1 cellular context compared by ENCODE assay signal in genomic region chr22:42444060-42444904, GRCh38.
TF ChIP-seq lines count a peak whose summit lies in the region.

No MANE protein-coding gene starts in this region.

TF ChIP-seq in HEK293, 187 proteins besides CTCF, POLR2A, EP300 and RAD21 (continued from another document):
- TF ChIP-seq, protein P1, sequence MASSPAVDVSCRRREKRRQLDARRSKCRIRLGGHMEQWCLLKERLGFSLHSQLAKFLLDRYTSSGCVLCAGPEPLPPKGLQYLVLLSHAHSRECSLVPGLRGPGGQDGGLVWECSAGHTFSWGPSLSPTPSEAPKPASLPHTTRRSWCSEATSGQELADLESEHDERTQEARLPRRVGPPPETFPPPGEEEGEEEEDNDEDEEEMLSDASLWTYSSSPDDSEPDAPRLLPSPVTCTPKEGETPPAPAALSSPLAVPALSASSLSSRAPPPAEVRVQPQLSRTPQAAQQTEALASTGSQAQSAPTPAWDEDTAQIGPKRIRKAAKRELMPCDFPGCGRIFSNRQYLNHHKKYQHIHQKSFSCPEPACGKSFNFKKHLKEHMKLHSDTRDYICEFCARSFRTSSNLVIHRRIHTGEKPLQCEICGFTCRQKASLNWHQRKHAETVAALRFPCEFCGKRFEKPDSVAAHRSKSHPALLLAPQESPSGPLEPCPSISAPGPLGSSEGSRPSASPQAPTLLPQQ (tag by site-specific recombination; IDR thresholded peaks at IDR 0.05) = peak; percentile 95
- TF ChIP-seq ZNF423 (tag by site-specific recombination; IDR thresholded peaks at IDR 0.05) (no peak), GLIS1 (tag by site-specific recombination; IDR thresholded peaks at IDR 0.05) (peak; percentile 98), ZBTB17 (tag by site-specific recombination; IDR thresholded peaks at IDR 0.05) (peak; percentile 98), ZNF660 (tag by site-specific recombination; IDR thresholded peaks at IDR 0.05) (0 out of 2 replicates have a peak, but pooled peaks have one; percentile 48), SCRT2 (tag by site-specific recombination; IDR thresholded peaks at IDR 0.05) (no peak), ZNF571 (tag by site-specific recombination; IDR thresholded peaks at IDR 0.05) (no peak), TRIM28 (IDR thresholded peaks at IDR 0.05; ENCODE audit: borderline replicate concordance, low read length) (peak; percentile 90), HOXC10 (CRISPR knock-in tag; IDR thresholded peaks at IDR 0.05) (no peak), KLF10 (tag by site-specific recombination; IDR thresholded peaks at IDR 0.05) (peak; percentile 26; the same call in 1 of the 2 replicates), ZNF138 (tag by site-specific recombination; IDR thresholded peaks at IDR 0.05; ENCODE audit: borderline replicate concordance) (no peak), ZNF202 (tag by site-specific recombination; IDR thresholded peaks at IDR 0.05; ENCODE audit: borderline replicate concordance) (no peak), TSHZ1 (tag by site-specific recombination; IDR thresholded peaks at IDR 0.05; ENCODE audit: borderline replicate concordance) (peak; percentile 25; the same call in 1 of the 2 replicates), ZNF121 (tag by site-specific recombination; IDR thresholded peaks at IDR 0.05) (no peak; the same call in 1 of the 2 replicates), ZNF157 (tag by site-specific recombination; IDR thresholded peaks at IDR 0.05) (no peak), ZIC2 (tag by site-specific recombination; IDR thresholded peaks at IDR 0.05) (no peak), ZNF510 (tag by site-specific recombination; IDR thresholded peaks at IDR 0.05; ENCODE audit: insufficient replicate concordance) (no peak), ZNF211 (tag by site-specific recombination; IDR thresholded peaks at IDR 0.05; ENCODE audit: low read depth) (no peak), ZBTB21 (tag by site-specific recombination; IDR thresholded peaks at IDR 0.05) (0 out of 2 replicates have a peak, but pooled peaks have one; percentile 10), SETDB1 (IDR thresholded peaks at IDR 0.05; ENCODE audit: insufficient read length, low read length) (no peak), ZNF677 (tag by site-specific recombination; IDR thresholded peaks at IDR 0.05) (no peak), SCRT1 (tag by site-specific recombination; IDR thresholded peaks at IDR 0.05; ENCODE audit: borderline replicate concordance) (no peak), ZNF37A (tag by site-specific recombination; IDR thresholded peaks at IDR 0.05) (no peak), ZNF214 (tag by site-specific recombination; IDR thresholded peaks at IDR 0.05; ENCODE audit: borderline replicate concordance) (no peak), ZNF274 (IDR thresholded peaks at IDR 0.05; ENCODE audit: low read length) (no peak), ZNF274 (tag by site-specific recombination; IDR thresholded peaks at IDR 0.05; ENCODE audit: borderline replicate concordance) (no peak), ZBTB11 (tag by site-specific recombination; conservative IDR thresholded peaks at IDR 0.05; ENCODE audit: low read depth) (no peak), ZBTB20 (tag by site-specific recombination; IDR thresholded peaks at IDR 0.05) (peak; percentile 65; the same call in 1 of the 2 replicates), ZFP69B (tag by site-specific recombination; IDR thresholded peaks at IDR 0.05) (peak; percentile 94), ZNF701 (tag by site-specific recombination; IDR thresholded peaks at IDR 0.05) (no peak), ZNF169 (tag by site-specific recombination; IDR thresholded peaks at IDR 0.05) (no peak), ZNF529 (tag by site-specific recombination; IDR thresholded peaks at IDR 0.05; ENCODE audit: insufficient replicate concordance) (no peak), ZSCAN30 (tag by site-specific recombination; IDR thresholded peaks at IDR 0.05) (0 out of 2 replicates have a peak, but pooled peaks have one; percentile 23), ZNF768 (tag by site-specific recombination; IDR thresholded peaks at IDR 0.05) (no peak), ZNF10 (tag by site-specific recombination; IDR thresholded peaks at IDR 0.05) (no peak), MZF1 (tag by site-specific recombination; IDR thresholded peaks at IDR 0.05; ENCODE audit: borderline replicate concordance) (no peak), SP3 (tag by site-specific recombination; IDR thresholded peaks at IDR 0.05) (peak; percentile 28; the same call in 1 of the 2 replicates)
- TF ChIP-seq, protein P2, sequence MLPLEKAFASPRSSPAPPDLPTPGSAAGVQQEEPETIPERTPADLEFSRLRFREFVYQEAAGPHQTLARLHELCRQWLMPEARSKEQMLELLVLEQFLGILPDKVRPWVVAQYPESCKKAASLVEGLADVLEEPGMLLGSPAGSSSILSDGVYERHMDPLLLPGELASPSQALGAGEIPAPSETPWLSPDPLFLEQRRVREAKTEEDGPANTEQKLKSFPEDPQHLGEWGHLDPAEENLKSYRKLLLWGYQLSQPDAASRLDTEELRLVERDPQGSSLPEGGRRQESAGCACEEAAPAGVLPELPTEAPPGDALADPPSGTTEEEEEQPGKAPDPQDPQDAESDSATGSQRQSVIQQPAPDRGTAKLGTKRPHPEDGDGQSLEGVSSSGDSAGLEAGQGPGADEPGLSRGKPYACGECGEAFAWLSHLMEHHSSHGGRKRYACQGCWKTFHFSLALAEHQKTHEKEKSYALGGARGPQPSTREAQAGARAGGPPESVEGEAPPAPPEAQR (tag by site-specific recombination; IDR thresholded peaks at IDR 0.05) = no peak
- TF ChIP-seq, protein P3, sequence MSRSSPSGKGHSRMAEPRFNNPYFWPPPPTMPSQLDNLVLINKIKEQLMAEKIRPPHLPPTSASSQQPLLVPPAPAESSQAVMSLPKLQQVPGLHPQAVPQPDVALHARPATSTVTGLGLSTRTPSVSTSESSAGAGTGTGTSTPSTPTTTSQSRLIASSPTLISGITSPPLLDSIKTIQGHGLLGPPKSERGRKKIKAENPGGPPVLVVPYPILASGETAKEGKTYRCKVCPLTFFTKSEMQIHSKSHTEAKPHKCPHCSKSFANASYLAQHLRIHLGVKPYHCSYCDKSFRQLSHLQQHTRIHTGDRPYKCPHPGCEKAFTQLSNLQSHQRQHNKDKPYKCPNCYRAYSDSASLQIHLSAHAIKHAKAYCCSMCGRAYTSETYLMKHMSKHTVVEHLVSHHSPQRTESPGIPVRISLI (tag by site-specific recombination; IDR thresholded peaks at IDR 0.05) = no peak
- TF ChIP-seq, protein P4, sequence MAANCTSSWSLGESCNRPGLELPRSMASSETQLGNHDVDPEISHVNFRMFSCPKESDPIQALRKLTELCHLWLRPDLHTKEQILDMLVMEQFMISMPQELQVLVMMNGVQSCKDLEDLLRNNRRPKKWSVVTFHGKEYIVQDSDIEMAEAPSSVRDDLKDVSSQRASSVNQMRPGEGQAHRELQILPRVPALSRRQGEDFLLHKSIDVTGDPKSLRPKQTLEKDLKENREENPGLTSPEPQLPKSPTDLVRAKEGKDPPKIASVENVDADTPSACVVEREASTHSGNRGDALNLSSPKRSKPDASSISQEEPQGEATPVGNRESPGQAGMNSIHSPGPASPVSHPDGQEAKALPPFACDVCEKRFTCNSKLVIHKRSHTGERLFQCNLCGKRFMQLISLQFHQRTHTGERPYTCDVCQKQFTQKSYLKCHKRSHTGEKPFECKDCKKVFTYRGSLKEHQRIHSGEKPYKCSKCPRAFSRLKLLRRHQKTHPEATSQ (tag by site-specific recombination; IDR thresholded peaks at IDR 0.05) = no peak
- TF ChIP-seq, protein P5, sequence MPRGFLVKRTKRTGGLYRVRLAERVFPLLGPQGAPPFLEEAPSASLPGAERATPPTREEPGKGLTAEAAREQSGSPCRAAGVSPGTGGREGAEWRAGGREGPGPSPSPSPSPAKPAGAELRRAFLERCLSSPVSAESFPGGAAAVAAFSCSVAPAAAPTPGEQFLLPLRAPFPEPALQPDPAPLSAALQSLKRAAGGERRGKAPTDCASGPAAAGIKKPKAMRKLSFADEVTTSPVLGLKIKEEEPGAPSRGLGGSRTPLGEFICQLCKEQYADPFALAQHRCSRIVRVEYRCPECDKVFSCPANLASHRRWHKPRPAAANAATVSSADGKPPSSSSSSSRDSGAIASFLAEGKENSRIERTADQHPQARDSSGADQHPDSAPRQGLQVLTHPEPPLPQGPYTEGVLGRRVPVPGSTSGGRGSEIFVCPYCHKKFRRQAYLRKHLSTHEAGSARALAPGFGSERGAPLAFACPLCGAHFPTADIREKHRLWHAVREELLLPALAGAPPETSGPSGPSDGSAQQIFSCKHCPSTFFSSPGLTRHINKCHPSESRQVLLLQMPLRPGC (tag by site-specific recombination; IDR thresholded peaks at IDR 0.05) = no peak
- TF ChIP-seq, protein P6, sequence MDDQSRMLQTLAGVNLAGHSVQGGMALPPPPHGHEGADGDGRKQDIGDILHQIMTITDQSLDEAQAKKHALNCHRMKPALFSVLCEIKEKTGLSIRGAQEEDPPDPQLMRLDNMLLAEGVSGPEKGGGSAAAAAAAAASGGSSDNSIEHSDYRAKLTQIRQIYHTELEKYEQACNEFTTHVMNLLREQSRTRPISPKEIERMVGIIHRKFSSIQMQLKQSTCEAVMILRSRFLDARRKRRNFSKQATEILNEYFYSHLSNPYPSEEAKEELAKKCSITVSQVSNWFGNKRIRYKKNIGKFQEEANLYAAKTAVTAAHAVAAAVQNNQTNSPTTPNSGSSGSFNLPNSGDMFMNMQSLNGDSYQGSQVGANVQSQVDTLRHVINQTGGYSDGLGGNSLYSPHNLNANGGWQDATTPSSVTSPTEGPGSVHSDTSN (CRISPR knock-in tag; IDR thresholded peaks at IDR 0.05) = peak; percentile 40; the same call in 1 of the 2 replicates
- TF ChIP-seq, protein P7, sequence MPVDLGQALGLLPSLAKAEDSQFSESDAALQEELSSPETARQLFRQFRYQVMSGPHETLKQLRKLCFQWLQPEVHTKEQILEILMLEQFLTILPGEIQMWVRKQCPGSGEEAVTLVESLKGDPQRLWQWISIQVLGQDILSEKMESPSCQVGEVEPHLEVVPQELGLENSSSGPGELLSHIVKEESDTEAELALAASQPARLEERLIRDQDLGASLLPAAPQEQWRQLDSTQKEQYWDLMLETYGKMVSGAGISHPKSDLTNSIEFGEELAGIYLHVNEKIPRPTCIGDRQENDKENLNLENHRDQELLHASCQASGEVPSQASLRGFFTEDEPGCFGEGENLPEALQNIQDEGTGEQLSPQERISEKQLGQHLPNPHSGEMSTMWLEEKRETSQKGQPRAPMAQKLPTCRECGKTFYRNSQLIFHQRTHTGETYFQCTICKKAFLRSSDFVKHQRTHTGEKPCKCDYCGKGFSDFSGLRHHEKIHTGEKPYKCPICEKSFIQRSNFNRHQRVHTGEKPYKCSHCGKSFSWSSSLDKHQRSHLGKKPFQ (tag by site-specific recombination; IDR thresholded peaks at IDR 0.05) = no peak
